ENCODE assay signal across 9 cellular contexts in genomic region chr6:69732640-69733039, GRCh38.
DNase-seq lines count a peak whose midpoint lies in the region; ATAC-seq, FAIRE-seq and TF ChIP-seq lines count a peak whose summit lies in the region.
"Had no signal": no experiment of that assay in that cellular context is flagged by ENCODE, and none has a peak within 500 bp of the region (broad histone marks: within the 10 kb centered on the region; RNA-seq: fewer than 3 reads in every experiment).

No MANE protein-coding gene starts in this region.

- POLR2A ChIA-PET in A549 (lab: Yijun Ruan, JAX): no interaction called here
- POLR2A ChIA-PET in activated CD8-positive, alpha-beta T cell treated with anti-CD3 and anti-CD28 coated beads, Interleukin-2, amount 10 ng/mL, durations not matched to agents 7 days and 5 days (lab: Charles Lee): no interaction called here

- H3K4me1 Mint-ChIP-seq in activated CD8-positive, alpha-beta T cell treated with anti-CD3 and anti-CD28 coated beads, Interleukin-2, amount 10 ng/mL, durations not matched to agents 7 days and 5 days (ENCODE audit: low read depth): no peaks in the 10 kb centered on the region

- no peak overlapping the region for H3K27ac Mint-ChIP-seq in activated CD8-positive, alpha-beta T cell treated with anti-CD3 and anti-CD28 coated beads, Interleukin-2, amount 10 ng/mL, durations not matched to agents 7 days and 5 days
- H3K27ac Mint-ChIP-seq: activated naive CD4-positive, alpha-beta T cell treated with anti-CD3 and anti-CD28 coated beads, Interleukin-2, amount 50 U/mL, for 24 hours had no signal

- intact Hi-C loops in cardiac septum (cut with DNase I) (loop anchor here (10.0 kb wide), 1 partner anchor 372 kb away; no protein-coding TSS in a partner anchor), left cardiac atrium (cut with DNase I) (loop anchor here in 1 of 2 donors (10.0 kb wide), 1 partner anchor 372 kb away; no protein-coding TSS in a partner anchor)

- FAIRE-seq in A549 (lab: Jason Lieb, UNC): no peak
- FAIRE-seq in bronchial epithelial cell (lab: Jason Lieb, UNC): no peak

- no peak for TF ChIP-seq POLR2A in A549 (IDR thresholded peaks at IDR 0.05; ENCODE audit: low read length)

- no peaks in the 10 kb centered on the region for H3K4me1 ChIP-seq in A549
- H3K4me1 ChIP-seq in effector memory CD4-positive, alpha-beta T cell (ENCODE audit: control insufficient read depth, insufficient read depth, low read length, poor library complexity, severe bottlenecking): no peaks in the 10 kb centered on the region

- TF ChIP-seq EP300 in A549 (IDR thresholded peaks at IDR 0.05): no peak

- H3K4me3 ChIP-seq in A549 (no peak overlapping the region), bronchial epithelial cell (ENCODE audit: low read depth, low read length) (no peak overlapping the region)
- H3K4me3 ChIP-seq in effector memory CD4-positive, alpha-beta T cell (ENCODE audit: insufficient read depth, low read depth, low read length, poor library complexity, severe bottlenecking): no peak overlapping the region

- no peak for ATAC-seq in A549
- ATAC-seq in GM18867 (IDR thresholded peaks at IDR 0.05; ENCODE audit: unreplicated experiment): peak; percentile 79
- ATAC-seq in HG03460 (IDR thresholded peaks at IDR 0.05; ENCODE audit: unreplicated experiment): peak; percentile 70
- no peak for ATAC-seq in left cardiac atrium
- no peak for ATAC-seq in activated CD8-positive, alpha-beta T cell treated with anti-CD3 and anti-CD28 coated beads, Interleukin-2, amount 10 ng/mL, durations not matched to agents 7 days and 5 days

- H3K4me2 ChIP-seq in A549: no peak overlapping the region

- CTCF ChIA-PET in A549 (lab: Yijun Ruan, JAX): no interaction called here
- CTCF ChIA-PET in activated CD8-positive, alpha-beta T cell treated with anti-CD3 and anti-CD28 coated beads, Interleukin-2, amount 10 ng/mL, durations not matched to agents 7 days and 5 days (lab: Charles Lee): interaction anchor here (1.1 to 1.2 kb wide), 3 partner anchors 15 to 375 kb away, joined by 3 to 4 read pairs (median 4); no protein-coding TSS in a partner anchor

- H3K36me3 ChIP-seq in bronchial epithelial cell (ENCODE audit: control insufficient read depth, insufficient read depth, low read length): peaks cover 2% of the 10 kb centered on the region
- peaks cover 8% of the 10 kb centered on the region for H3K36me3 ChIP-seq in effector memory CD4-positive, alpha-beta T cell (ENCODE audit: control insufficient read depth, insufficient read depth, low read length)

- TF ChIP-seq CTCF in A549 (IDR thresholded peaks at IDR 0.05) (no peak; the same call in 2 of the 3 replicates), bronchial epithelial cell (IDR thresholded peaks at IDR 0.05; ENCODE audit: insufficient read depth, low read length, severe bottlenecking) (no peak)

- no peaks in the 10 kb centered on the region for H3K9me3 ChIP-seq in A549
- no peaks in the 10 kb centered on the region for H3K9me3 ChIP-seq in effector memory CD4-positive, alpha-beta T cell (ENCODE audit: control insufficient read depth, low read length)

- 46% methylated on average over 2 of the region's 2 CpGs for WGBS in A549 (ENCODE audit: missing lambda C conversion rate)

- no peaks in the 10 kb centered on the region for H3K9me3 Mint-ChIP-seq in activated CD8-positive, alpha-beta T cell treated with anti-CD3 and anti-CD28 coated beads, Interleukin-2, amount 10 ng/mL, durations not matched to agents 7 days and 5 days (ENCODE audit: insufficient read depth)
- H3K9me3 Mint-ChIP-seq: activated naive CD4-positive, alpha-beta T cell treated with anti-CD3 and anti-CD28 coated beads, Interleukin-2, amount 50 U/mL, for 24 hours had no signal

- no peak overlapping the region for H3K27ac ChIP-seq in A549
- H3K27ac ChIP-seq in effector memory CD4-positive, alpha-beta T cell (ENCODE audit: insufficient read depth, low read length, poor library complexity, severe bottlenecking): no peak overlapping the region

- H3K27me3 ChIP-seq in bronchial epithelial cell (ENCODE audit: control insufficient read depth, insufficient read depth, low read length): no peaks in the 10 kb centered on the region
- no peaks in the 10 kb centered on the region for H3K27me3 ChIP-seq in effector memory CD4-positive, alpha-beta T cell (replicated peaks; ENCODE audit: control insufficient read depth, insufficient read depth, low read length, poor library complexity, severe bottlenecking)

- TF ChIP-seq RAD21 in A549 (conservative IDR thresholded peaks at IDR 0.05 in 1 of 2, IDR thresholded peaks at IDR 0.05 in 1 of 2): peak; percentile 13 to 20; a peak in 2 of 5 replicates

- H3K4me3 Mint-ChIP-seq in activated CD8-positive, alpha-beta T cell treated with anti-CD3 and anti-CD28 coated beads, Interleukin-2, amount 10 ng/mL, durations not matched to agents 7 days and 5 days: no peak overlapping the region
- H3K4me3 Mint-ChIP-seq: activated naive CD4-positive, alpha-beta T cell treated with anti-CD3 and anti-CD28 coated beads, Interleukin-2, amount 50 U/mL, for 24 hours had no signal

- no peak for DNase-seq in A549 (ENCODE audit: low read depth in 1 of 2, low spot score in 1 of 2)
- peak; percentile 12 for DNase-seq in bronchial epithelial cell (ENCODE audit: low read depth)
- DNase-seq in effector memory CD4-positive, alpha-beta T cell: no peak
- DNase-seq in cardiac septum (ENCODE audit: low spot score): no peak
- no peak for DNase-seq in left cardiac atrium
- DNase-seq in activated CD8-positive, alpha-beta T cell treated with anti-CD3 and anti-CD28 coated beads, Interleukin-2, amount 10 ng/mL, durations not matched to agents 7 days and 5 days: no peak

- peaks cover 3% of the 10 kb centered on the region for H3K36me3 Mint-ChIP-seq in activated CD8-positive, alpha-beta T cell treated with anti-CD3 and anti-CD28 coated beads, Interleukin-2, amount 10 ng/mL, durations not matched to agents 7 days and 5 days (ENCODE audit: low read depth)

- no peaks in the 10 kb centered on the region for H3K27me3 Mint-ChIP-seq in activated CD8-positive, alpha-beta T cell treated with anti-CD3 and anti-CD28 coated beads, Interleukin-2, amount 10 ng/mL, durations not matched to agents 7 days and 5 days (ENCODE audit: low read depth)
- H3K27me3 Mint-ChIP-seq: activated naive CD4-positive, alpha-beta T cell treated with anti-CD3 and anti-CD28 coated beads, Interleukin-2, amount 50 U/mL, for 24 hours had no signal

TF ChIP-seq in A549, 52 proteins besides CTCF, POLR2A, EP300 and RAD21:
- no peak for TF ChIP-seq HOXA7 (CRISPR knock-in tag; IDR thresholded peaks at IDR 0.05)
- no peak for TF ChIP-seq ESRRA (IDR thresholded peaks at IDR 0.05; ENCODE audit: borderline replicate concordance, low read length)
- no peak for TF ChIP-seq ELK1 (IDR thresholded peaks at IDR 0.05; ENCODE audit: low read depth, low read length)
- TF ChIP-seq KDM1A (IDR thresholded peaks at IDR 0.05; ENCODE audit: low read depth): no peak
- TF ChIP-seq JUNB (IDR thresholded peaks at IDR 0.05): no peak
- no peak for TF ChIP-seq MYC (IDR thresholded peaks at IDR 0.05; ENCODE audit: borderline replicate concordance, low read length)
- no peak for TF ChIP-seq TFCP2L1 (CRISPR knock-in tag; IDR thresholded peaks at IDR 0.05)
- no peak for TF ChIP-seq BHLHE40 (IDR thresholded peaks at IDR 0.05; ENCODE audit: low read depth, low read length)

Comparison
In these comparisons a context has a peak if more than half of its experiments do, and no peak if none do; other contexts are left out.
1. ATAC-seq: peak in GM18867 (single experiment) and HG03460 (single experiment); none in A549 (0 of 2), left cardiac atrium (0 of 2) and activated CD8-positive, alpha-beta T cell treated with anti-CD3 and anti-CD28 coated beads, Interleukin-2, amount 10 ng/mL, durations not matched to agents 7 days and 5 days (single experiment).